In genomic region chr12:54277823-54278276, GRCh38 we compare ENCODE assay signal across 11 cellular contexts. TPM values are rescaled to one million over a fixed set of nuclear protein-coding genes. Genes with fewer than 3 reads are reported as not detected.
DNase-seq lines count a peak whose midpoint lies in the region; ATAC-seq and TF ChIP-seq lines count a peak whose summit lies in the region.
"Had no signal": no experiment of that assay in that cellular context is flagged by ENCODE, and none has a peak within 500 bp of the region (broad histone marks: within the 10 kb centered on the region; RNA-seq: fewer than 3 reads in every experiment).

No MANE protein-coding gene starts in this region.

- no peaks in the 10 kb centered on the region for H3K9me3 ChIP-seq in HUES6 (ENCODE audit: control insufficient read depth, insufficient read depth, low read depth, low read length)

- H3K9ac ChIP-seq in HUES6 (ENCODE audit: low read length): peak overlapping the region; percentile 99

- peaks cover 24% of the 10 kb centered on the region for H3K4me1 Mint-ChIP-seq in neural crest cell

- H3K27me3 ChIP-seq in HUES6 (ENCODE audit: control insufficient read depth, insufficient read depth, low read length): no peaks in the 10 kb centered on the region

- H3K9me3 Mint-ChIP-seq in neural crest cell: no peaks in the 10 kb centered on the region
- H3K9me3 Mint-ChIP-seq: naive B cell had no signal

- no peak for ATAC-seq in HG03025 (IDR thresholded peaks at IDR 0.05; ENCODE audit: low FRiP score, unreplicated experiment)

- DNase-seq in cerebellar cortex (ENCODE audit: low spot score) (peak; percentile 55), neural crest cell (ENCODE audit: low read depth, low spot score) (no peak), NCI-H69 (lab: John Stamatoyannopoulos, UW) (no peak), globus pallidus (ENCODE audit: low spot score) (no peak), NCI-H2029 treated with DMSO at 0.1 percent for 48 hours (lab: John Stamatoyannopoulos, UW) (no peak)
- DNase-seq: naive B cell, NCI-H2171 had no signal

- peaks cover 11% of the 10 kb centered on the region for H3K4me1 ChIP-seq in HUES6 (ENCODE audit: control insufficient read depth, insufficient read depth, low read length)

- TF ChIP-seq CTCF in C4-2B (conservative IDR thresholded peaks at IDR 0.05): no peak
- TF ChIP-seq CTCF in neural crest cell (conservative IDR thresholded peaks at IDR 0.05): no peak

- peaks cover 48% of the 10 kb centered on the region for H3K36me3 ChIP-seq in HUES6 (ENCODE audit: control insufficient read depth, insufficient read depth, low read length)

- peak overlapping the region; percentile 92 for H3K4me3 ChIP-seq in HUES6 (ENCODE audit: low read depth, low read length)

- peak overlapping the region; percentile 29 for H3K27ac Mint-ChIP-seq in neural crest cell (ENCODE audit: unreplicated experiment)
- H3K27ac Mint-ChIP-seq: activated naive CD8-positive, alpha-beta T cell had no signal

- H3K27ac ChIP-seq in C4-2B: peak overlapping the region; percentile 15; the same call in 1 of the 2 replicates
- H3K27ac ChIP-seq in HUES6 (ENCODE audit: low read depth, low read length): peak overlapping the region; percentile 86; the same call in 1 of the 2 replicates

- peaks cover 8% of the 10 kb centered on the region for H3K36me3 Mint-ChIP-seq in neural crest cell (ENCODE audit: low read depth)

- H3K4me3 Mint-ChIP-seq in neural crest cell: no peak overlapping the region

- peaks cover 4% of the 10 kb centered on the region for H3K27me3 Mint-ChIP-seq in neural crest cell (ENCODE audit: low read depth)
- H3K27me3 Mint-ChIP-seq: activated naive CD8-positive, alpha-beta T cell; naive B cell had no signal

RNA-seq across cellular contexts. Expression of gene CBX5, which starts 2.1 kb away (rescaled TPM):
- total RNA-seq in neural crest cell: 369 and 401 TPM in 2 replicates

RNA-seq across cellular contexts. Expression of gene HNRNPA1, which starts 2.7 kb away (rescaled TPM):
- total RNA-seq in neural crest cell: 3,205 and 3,261 TPM in 2 replicates

RNA-seq across cellular contexts. Expression of gene NFE2, which starts 23.0 kb away (rescaled TPM):
- total RNA-seq in neural crest cell: 0.32 TPM in 1 of 2 replicates, not detected in the other

RNA-seq across cellular contexts. Expression of gene COPZ1, which starts 47.1 kb away (rescaled TPM):
- 148 and 160 TPM in 2 replicates for total RNA-seq in neural crest cell
